ENCODE assay signal across 7 cellular contexts in genomic region chr14:26730929-26731618, GRCh38.
DNase-seq lines count a peak whose midpoint lies in the region; ATAC-seq and TF ChIP-seq lines count a peak whose summit lies in the region.

No MANE protein-coding gene starts in this region.

- TF ChIP-seq CTCF in cardiac fibroblast (IDR thresholded peaks at IDR 0.05; ENCODE audit: low read depth, low read length) (peak; percentile 39), nephron progenitor cell (IDR thresholded peaks at IDR 0.05) (peak; percentile 53)

- H3K4me1 ChIP-seq in GM23248 (ENCODE audit: insufficient read depth) = peaks cover 13% of the 10 kb centered on the region
- no peaks in the 10 kb centered on the region for H3K4me1 ChIP-seq in CD4-positive, alpha-beta memory T cell (ENCODE audit: insufficient read depth, low read length)

- H2AFZ ChIP-seq in GM23248 = no peak overlapping the region

- no peak overlapping the region for H3K4me3 Mint-ChIP-seq in nephron progenitor cell
- no peak overlapping the region for H3K4me3 Mint-ChIP-seq in CD4-positive, alpha-beta memory T cell

- DNase-seq in GM23248 = peak; percentile 30
- peak; percentile 42 for DNase-seq in NCI-H146 (lab: John Stamatoyannopoulos, UW)
- DNase-seq in cardiac fibroblast (ENCODE audit: low read depth in 2 of 2) = peak; percentile 36 to 42
- DNase-seq in nephron progenitor cell = peak; percentile 42
- DNase-seq in CD4-positive, alpha-beta memory T cell = no peak

- H3K79me2 ChIP-seq in GM23248 (ENCODE audit: insufficient read depth) = no peaks in the 10 kb centered on the region

- intact Hi-C loops in CD4-positive, alpha-beta memory T cell (cut with micrococcal nuclease) = no loop called here

- WGBS in GM23248 (ENCODE audit: low coverage in 1 of 2, low lambda C conversion rate in 2 of 2, missing lambda C conversion rate in 2 of 2), 2 experiments = 90 to 97% methylated on average over 4 of the region's 4 CpGs

- no peaks in the 10 kb centered on the region for H3K36me3 ChIP-seq in GM23248 (ENCODE audit: low read depth)
- H3K36me3 ChIP-seq in CD4-positive, alpha-beta memory T cell (ENCODE audit: insufficient read depth, low read length) = no peaks in the 10 kb centered on the region

- no peaks in the 10 kb centered on the region for H4K20me1 ChIP-seq in GM23248 (ENCODE audit: insufficient read depth)

- H3K36me3 Mint-ChIP-seq in nephron progenitor cell (ENCODE audit: low read depth) = no peaks in the 10 kb centered on the region
- no peaks in the 10 kb centered on the region for H3K36me3 Mint-ChIP-seq in CD4-positive, alpha-beta memory T cell

- H3F3A ChIP-seq in GM23248 (ENCODE audit: insufficient read depth) = peaks cover 14% of the 10 kb centered on the region

- H3K27ac Mint-ChIP-seq in nephron progenitor cell = no peak overlapping the region
- no peak overlapping the region for H3K27ac Mint-ChIP-seq in CD4-positive, alpha-beta memory T cell

- H3K9me3 Mint-ChIP-seq in nephron progenitor cell = peaks cover 4% of the 10 kb centered on the region
- peaks cover 0 to 27% (median 18%) of the 10 kb centered on the region in 8 donors for H3K9me3 Mint-ChIP-seq in CD4-positive, alpha-beta memory T cell

- no peak overlapping the region for H3K4me2 ChIP-seq in GM23248 (ENCODE audit: unreplicated experiment)

- no peak overlapping the region for H3K9ac ChIP-seq in GM23248

- POLR2A ChIA-PET in CD4-positive, alpha-beta memory T cell (lab: Charles Lee; ENCODE audit: partially characterized antibody) = no interaction called here

- ATAC-seq in HG03342 (IDR thresholded peaks at IDR 0.05; ENCODE audit: unreplicated experiment) (no peak), GM21717 (IDR thresholded peaks at IDR 0.05; ENCODE audit: unreplicated experiment) (no peak)

- H3K4me3 ChIP-seq in GM23248 (no peak overlapping the region), cardiac fibroblast (replicated peaks in 1 of 2; ENCODE audit: low read depth in 2 of 2, low read length in 2 of 2) (no peak overlapping the region)
- no peak overlapping the region for H3K4me3 ChIP-seq in CD4-positive, alpha-beta memory T cell (ENCODE audit: low read length in 2 of 2)

- no peaks in the 10 kb centered on the region for H3K27me3 ChIP-seq in GM23248 (replicated peaks; ENCODE audit: insufficient read depth)
- no peaks in the 10 kb centered on the region for H3K27me3 ChIP-seq in CD4-positive, alpha-beta memory T cell (ENCODE audit: insufficient read depth, low read length)

- CTCF ChIA-PET in CD4-positive, alpha-beta memory T cell (lab: Charles Lee; ENCODE audit: partially characterized antibody) = no interaction called here

- in situ Hi-C loops in GM23248 (cut with MboI) = no loop called here

- no peak overlapping the region for H3K27ac ChIP-seq in GM23248
- H3K27ac ChIP-seq in CD4-positive, alpha-beta memory T cell (ENCODE audit: low read depth, low read length) = no peak overlapping the region

- H3K4me1 Mint-ChIP-seq in nephron progenitor cell = no peaks in the 10 kb centered on the region
- H3K4me1 Mint-ChIP-seq in CD4-positive, alpha-beta memory T cell = no peaks in the 10 kb centered on the region

- no peaks in the 10 kb centered on the region for H3K9me3 ChIP-seq in GM23248 (ENCODE audit: low read depth)
- peaks cover 0 to 4% of the 10 kb centered on the region in 2 donors for H3K9me3 ChIP-seq in CD4-positive, alpha-beta memory T cell (ENCODE audit: control insufficient read depth in 1 of 2, low read length in 2 of 2)

- H3K27me3 Mint-ChIP-seq in nephron progenitor cell (ENCODE audit: low read depth, poor library complexity) = peaks cover 7% of the 10 kb centered on the region
- no peaks in the 10 kb centered on the region for H3K27me3 Mint-ChIP-seq in CD4-positive, alpha-beta memory T cell

- H3K9me2 ChIP-seq in GM23248 (ENCODE audit: insufficient read depth) = no peaks in the 10 kb centered on the region

Comparison
In these comparisons a context has a peak if more than half of its experiments do, and no peak if none do; other contexts are left out.
1. DNase-seq: peak in GM23248 (single experiment), NCI-H146 (single experiment), cardiac fibroblast (2 of 2) and nephron progenitor cell (single experiment); none in CD4-positive, alpha-beta memory T cell (0 of 5).